ENCODE assay signal across 1 cellular context in the genomic region with DNA sequence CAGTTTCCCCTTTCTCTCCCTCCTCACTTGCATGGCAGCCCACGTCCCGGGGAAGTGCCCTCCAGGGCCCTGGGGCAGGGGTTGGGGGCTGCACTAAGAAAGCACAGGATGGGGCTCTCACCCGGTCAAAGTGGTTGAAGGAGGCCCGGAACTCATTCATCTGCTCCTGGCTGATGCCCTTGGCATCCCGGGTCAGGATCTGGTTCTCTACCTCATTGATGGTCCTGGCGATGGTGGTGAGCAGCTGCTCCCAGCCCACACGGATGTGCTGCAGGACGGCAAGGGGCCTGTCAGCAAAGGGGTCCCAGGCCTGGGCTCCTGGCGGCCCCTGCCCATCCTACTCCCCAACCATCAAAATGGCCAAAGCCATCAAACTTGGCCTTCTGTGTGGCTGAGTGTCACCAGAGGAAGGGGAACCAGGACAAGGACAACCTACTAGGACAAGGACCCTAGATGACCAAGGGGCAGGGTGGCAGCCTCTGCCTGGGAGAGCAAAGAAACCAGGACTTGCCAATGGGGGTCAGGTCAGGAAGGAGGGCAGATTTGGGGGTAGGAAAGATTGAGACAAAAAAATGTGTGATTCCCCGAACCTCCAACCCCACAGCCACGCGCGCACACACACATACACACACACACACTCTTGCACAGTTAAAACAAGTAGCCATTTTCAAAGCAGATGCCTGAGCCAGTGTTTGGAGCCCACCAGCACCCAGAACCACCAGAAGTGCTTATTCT.
TF ChIP-seq lines count a peak whose summit lies in the region.

No MANE protein-coding gene starts in this region.

TF ChIP-seq in SK-N-SH treated with all-trans-retinoic acid at 6 μM for 48 hours, 23 proteins besides CTCF, POLR2A, EP300 and RAD21 (continued from another document):
- TF ChIP-seq, protein P1, sequence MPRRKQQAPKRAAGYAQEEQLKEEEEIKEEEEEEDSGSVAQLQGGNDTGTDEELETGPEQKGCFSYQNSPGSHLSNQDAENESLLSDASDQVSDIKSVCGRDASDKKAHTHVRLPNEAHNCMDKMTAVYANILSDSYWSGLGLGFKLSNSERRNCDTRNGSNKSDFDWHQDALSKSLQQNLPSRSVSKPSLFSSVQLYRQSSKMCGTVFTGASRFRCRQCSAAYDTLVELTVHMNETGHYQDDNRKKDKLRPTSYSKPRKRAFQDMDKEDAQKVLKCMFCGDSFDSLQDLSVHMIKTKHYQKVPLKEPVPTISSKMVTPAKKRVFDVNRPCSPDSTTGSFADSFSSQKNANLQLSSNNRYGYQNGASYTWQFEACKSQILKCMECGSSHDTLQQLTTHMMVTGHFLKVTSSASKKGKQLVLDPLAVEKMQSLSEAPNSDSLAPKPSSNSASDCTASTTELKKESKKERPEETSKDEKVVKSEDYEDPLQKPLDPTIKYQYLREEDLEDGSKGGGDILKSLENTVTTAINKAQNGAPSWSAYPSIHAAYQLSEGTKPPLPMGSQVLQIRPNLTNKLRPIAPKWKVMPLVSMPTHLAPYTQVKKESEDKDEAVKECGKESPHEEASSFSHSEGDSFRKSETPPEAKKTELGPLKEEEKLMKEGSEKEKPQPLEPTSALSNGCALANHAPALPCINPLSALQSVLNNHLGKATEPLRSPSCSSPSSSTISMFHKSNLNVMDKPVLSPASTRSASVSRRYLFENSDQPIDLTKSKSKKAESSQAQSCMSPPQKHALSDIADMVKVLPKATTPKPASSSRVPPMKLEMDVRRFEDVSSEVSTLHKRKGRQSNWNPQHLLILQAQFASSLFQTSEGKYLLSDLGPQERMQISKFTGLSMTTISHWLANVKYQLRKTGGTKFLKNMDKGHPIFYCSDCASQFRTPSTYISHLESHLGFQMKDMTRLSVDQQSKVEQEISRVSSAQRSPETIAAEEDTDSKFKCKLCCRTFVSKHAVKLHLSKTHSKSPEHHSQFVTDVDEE (CRISPR knock-in tag; IDR thresholded peaks at IDR 0.05): no peak
- TF ChIP-seq, protein P2, sequence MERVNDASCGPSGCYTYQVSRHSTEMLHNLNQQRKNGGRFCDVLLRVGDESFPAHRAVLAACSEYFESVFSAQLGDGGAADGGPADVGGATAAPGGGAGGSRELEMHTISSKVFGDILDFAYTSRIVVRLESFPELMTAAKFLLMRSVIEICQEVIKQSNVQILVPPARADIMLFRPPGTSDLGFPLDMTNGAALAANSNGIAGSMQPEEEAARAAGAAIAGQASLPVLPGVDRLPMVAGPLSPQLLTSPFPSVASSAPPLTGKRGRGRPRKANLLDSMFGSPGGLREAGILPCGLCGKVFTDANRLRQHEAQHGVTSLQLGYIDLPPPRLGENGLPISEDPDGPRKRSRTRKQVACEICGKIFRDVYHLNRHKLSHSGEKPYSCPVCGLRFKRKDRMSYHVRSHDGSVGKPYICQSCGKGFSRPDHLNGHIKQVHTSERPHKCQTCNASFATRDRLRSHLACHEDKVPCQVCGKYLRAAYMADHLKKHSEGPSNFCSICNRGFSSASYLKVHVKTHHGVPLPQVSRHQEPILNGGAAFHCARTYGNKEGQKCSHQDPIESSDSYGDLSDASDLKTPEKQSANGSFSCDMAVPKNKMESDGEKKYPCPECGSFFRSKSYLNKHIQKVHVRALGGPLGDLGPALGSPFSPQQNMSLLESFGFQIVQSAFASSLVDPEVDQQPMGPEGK (CRISPR knock-in tag; IDR thresholded peaks at IDR 0.05; ENCODE audit: borderline replicate concordance): no peak
- no peak for TF ChIP-seq PPARA (CRISPR knock-in tag; IDR thresholded peaks at IDR 0.05; ENCODE audit: borderline replicate concordance)
- no peak for TF ChIP-seq ZC3H10 (CRISPR knock-in tag; IDR thresholded peaks at IDR 0.05)
- TF ChIP-seq, protein P3, sequence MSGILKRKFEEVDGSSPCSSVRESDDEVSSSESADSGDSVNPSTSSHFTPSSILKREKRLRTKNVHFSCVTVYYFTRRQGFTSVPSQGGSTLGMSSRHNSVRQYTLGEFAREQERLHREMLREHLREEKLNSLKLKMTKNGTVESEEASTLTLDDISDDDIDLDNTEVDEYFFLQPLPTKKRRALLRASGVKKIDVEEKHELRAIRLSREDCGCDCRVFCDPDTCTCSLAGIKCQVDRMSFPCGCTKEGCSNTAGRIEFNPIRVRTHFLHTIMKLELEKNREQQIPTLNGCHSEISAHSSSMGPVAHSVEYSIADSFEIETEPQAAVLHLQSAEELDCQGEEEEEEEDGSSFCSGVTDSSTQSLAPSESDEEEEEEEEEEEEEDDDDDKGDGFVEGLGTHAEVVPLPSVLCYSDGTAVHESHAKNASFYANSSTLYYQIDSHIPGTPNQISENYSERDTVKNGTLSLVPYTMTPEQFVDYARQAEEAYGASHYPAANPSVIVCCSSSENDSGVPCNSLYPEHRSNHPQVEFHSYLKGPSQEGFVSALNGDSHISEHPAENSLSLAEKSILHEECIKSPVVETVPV (CRISPR knock-in tag; IDR thresholded peaks at IDR 0.05): no peak
- TF ChIP-seq, protein P4, sequence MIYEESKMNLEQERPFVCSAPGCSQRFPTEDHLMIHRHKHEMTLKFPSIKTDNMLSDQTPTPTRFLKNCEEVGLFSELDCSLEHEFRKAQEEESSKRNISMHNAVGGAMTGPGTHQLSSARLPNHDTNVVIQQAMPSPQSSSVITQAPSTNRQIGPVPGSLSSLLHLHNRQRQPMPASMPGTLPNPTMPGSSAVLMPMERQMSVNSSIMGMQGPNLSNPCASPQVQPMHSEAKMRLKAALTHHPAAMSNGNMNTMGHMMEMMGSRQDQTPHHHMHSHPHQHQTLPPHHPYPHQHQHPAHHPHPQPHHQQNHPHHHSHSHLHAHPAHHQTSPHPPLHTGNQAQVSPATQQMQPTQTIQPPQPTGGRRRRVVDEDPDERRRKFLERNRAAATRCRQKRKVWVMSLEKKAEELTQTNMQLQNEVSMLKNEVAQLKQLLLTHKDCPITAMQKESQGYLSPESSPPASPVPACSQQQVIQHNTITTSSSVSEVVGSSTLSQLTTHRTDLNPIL (CRISPR knock-in tag; IDR thresholded peaks at IDR 0.05; ENCODE audit: low read depth): no peak
- no peak for TF ChIP-seq ESRRG (CRISPR knock-in tag; IDR thresholded peaks at IDR 0.05)
- no peak for TF ChIP-seq SNAI2 (CRISPR knock-in tag; IDR thresholded peaks at IDR 0.05)
- no peak for TF ChIP-seq ZNF8 (CRISPR knock-in tag; IDR thresholded peaks at IDR 0.05)
- no peak for TF ChIP-seq ZFP3 (CRISPR knock-in tag; IDR thresholded peaks at IDR 0.05)
- TF ChIP-seq BACH2 (CRISPR knock-in tag; IDR thresholded peaks at IDR 0.05; ENCODE audit: borderline replicate concordance): no peak
- no peak for TF ChIP-seq ISL1 (CRISPR knock-in tag; IDR thresholded peaks at IDR 0.05)
